Comparison of ENCODE assay signal across 13 cellular contexts in the genomic region with DNA sequence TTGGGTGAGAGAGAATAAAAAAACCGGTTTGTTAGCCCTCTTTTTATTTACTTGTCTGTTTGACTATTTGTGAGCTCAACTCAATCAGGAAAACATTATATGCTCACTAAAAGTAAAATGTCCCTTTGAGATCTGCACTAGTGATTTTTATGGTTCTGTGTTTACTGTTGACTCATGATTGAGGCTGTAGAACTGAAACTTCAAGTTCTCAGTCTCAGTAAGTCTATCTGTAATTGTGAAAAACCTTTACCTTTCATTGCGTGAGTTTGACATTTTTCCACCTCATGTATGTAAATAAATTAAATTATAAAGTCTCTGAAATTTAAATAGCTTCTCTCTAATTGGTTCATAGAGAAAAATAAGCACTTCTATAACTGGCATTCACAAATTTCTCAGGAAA. TPM values are rescaled to one million over a fixed set of nuclear protein-coding genes. Genes with fewer than 3 reads are reported as not detected.
DNase-seq lines count a peak whose midpoint lies in the region; ATAC-seq and TF ChIP-seq lines count a peak whose summit lies in the region.
"Had no signal": no experiment of that assay in that cellular context is flagged by ENCODE, and none has a peak within 500 bp of the region (broad histone marks: within the 10 kb centered on the region; RNA-seq: fewer than 3 reads in every experiment).

No MANE protein-coding gene starts in this region.

- TF ChIP-seq POLR2A in transverse colon (IDR thresholded peaks at IDR 0.05): no peak

- TF ChIP-seq EP300 in transverse colon (IDR thresholded peaks at IDR 0.05; ENCODE audit: low read depth): no peak

- H3K4me1 ChIP-seq in A673 (ENCODE audit: insufficient read depth, low read length, poor library complexity, severe bottlenecking): no peaks in the 10 kb centered on the region
- peaks cover 0 to 14% (median 6%) of the 10 kb centered on the region in 4 donors for H3K4me1 ChIP-seq in transverse colon
- H3K4me1 ChIP-seq: psoas muscle had no signal

- H3K4me3 Mint-ChIP-seq in chondrocyte (ENCODE audit: unreplicated experiment): no peak overlapping the region
- H3K4me3 Mint-ChIP-seq: activated B cell treated with CpG ODN at 0.5 μM for 24 hours had no signal

- POLR2A ChIA-PET in GM10248 (lab: Yijun Ruan, JAX) (no interaction called here), A673 (lab: Charles Lee; ENCODE audit: low non-redundant PET) (interaction anchor here (0.6 kb wide), 1 partner anchor 871 kb away, joined by 5 read pairs; no protein-coding TSS in a partner anchor)

- no peak overlapping the region for H3K4me3 ChIP-seq in A673 (ENCODE audit: low read depth, low read length, poor library complexity, severe bottlenecking)
- H3K4me3 ChIP-seq in transverse colon: no peak overlapping the region
- H3K4me3 ChIP-seq: psoas muscle had no signal

- DNase-seq in GM10248 (ENCODE audit: extremely low spot score) (peak; percentile 57), A673 (ENCODE audit: low spot score) (no peak), NCI-H1436 treated with DMSO at 0.1 percent for 48 hours (lab: John Stamatoyannopoulos, UW) (no peak), transverse colon (no peak), chondrocyte (ENCODE audit: low spot score) (no peak)
- DNase-seq: activated B cell treated with CpG ODN at 0.5 μM for 24 hours, NCI-H1417 treated with DMSO at 0.1 percent for 48 hours, psoas muscle had no signal

- H3K36me3 ChIP-seq in A673 (ENCODE audit: insufficient read depth, low read length, poor library complexity, severe bottlenecking): no peaks in the 10 kb centered on the region
- no peaks in the 10 kb centered on the region for H3K36me3 ChIP-seq in transverse colon

- peak; percentile 99 for ATAC-seq in GM19043 (IDR thresholded peaks at IDR 0.05; ENCODE audit: low read depth, unreplicated experiment)
- ATAC-seq in HG02623 (IDR thresholded peaks at IDR 0.05; ENCODE audit: unreplicated experiment): peak; percentile 98
- ATAC-seq in HG03432 (IDR thresholded peaks at IDR 0.05; ENCODE audit: unreplicated experiment): peak; percentile 99
- ATAC-seq: psoas muscle had no signal

- TF ChIP-seq CTCF in GM10248 (IDR thresholded peaks at IDR 0.05; ENCODE audit: control extremely low read depth, extremely low read depth, low read depth, missing control alignments) (no peak), A673 (conservative IDR thresholded peaks at IDR 0.05; ENCODE audit: low read depth, low read length) (no peak), transverse colon (IDR thresholded peaks at IDR 0.05) (no peak), chondrocyte (IDR thresholded peaks at IDR 0.05) (no peak)

- no peaks in the 10 kb centered on the region for H3K9me3 ChIP-seq in A673 (ENCODE audit: low read depth, low read length, poor library complexity, severe bottlenecking)
- no peaks in the 10 kb centered on the region for H3K9me3 ChIP-seq in transverse colon
- H3K9me3 ChIP-seq: psoas muscle had no signal

- H3K27me3 Mint-ChIP-seq in chondrocyte (ENCODE audit: low read depth): no peaks in the 10 kb centered on the region

- no peaks in the 10 kb centered on the region for H3K36me3 Mint-ChIP-seq in chondrocyte (ENCODE audit: low read depth)

- peaks cover 11% of the 10 kb centered on the region for H3K9me3 Mint-ChIP-seq in chondrocyte (ENCODE audit: low read depth)

- CTCF ChIA-PET in GM10248 (lab: Yijun Ruan, JAX) (interaction anchor here (0.5 to 2.2 kb wide), 2 partner anchors 10 to 692 kb away, joined by 3 to 9 read pairs; no protein-coding TSS in a partner anchor), A673 (lab: Charles Lee) (no interaction called here)

- in situ Hi-C loops in transverse colon (cut with MboI; ENCODE audit: low pct_ligation_motif_present in 1 of 4, low pct_unique_long_range_greater_than_20kb in 1 of 4, low sequenced_read_pairs in 3 of 4): no loop called here

- H3K27me3 ChIP-seq in A673 (replicated peaks; ENCODE audit: insufficient read depth, low read depth, low read length, poor library complexity): no peaks in the 10 kb centered on the region
- H3K27me3 ChIP-seq in transverse colon: no peaks in the 10 kb centered on the region

- no peak overlapping the region for H3K27ac Mint-ChIP-seq in chondrocyte (ENCODE audit: unreplicated experiment)
- H3K27ac Mint-ChIP-seq: activated B cell treated with CpG ODN at 0.5 μM for 24 hours; activated naive CD4-positive, alpha-beta T cell treated with anti-CD3 and anti-CD28 coated beads, Interleukin-2, amount 50 U/mL, for 72 hours had no signal

- H3K4me1 Mint-ChIP-seq in chondrocyte (ENCODE audit: low read depth): no peaks in the 10 kb centered on the region
- H3K4me1 Mint-ChIP-seq: activated B cell treated with CpG ODN at 0.5 μM for 24 hours had no signal

- WGBS in transverse colon (ENCODE audit: low coverage in 1 of 2), 2 donors: 37 to 48% methylated on average over 2 of the region's 2 CpGs

- no peak overlapping the region for H3K27ac ChIP-seq in A673 (ENCODE audit: low read depth, low read length, poor library complexity, severe bottlenecking)
- H3K27ac ChIP-seq in transverse colon: no peak overlapping the region
- H3K27ac ChIP-seq: HL-60, psoas muscle had no signal

- intact Hi-C loops in A673 (cut with micrococcal nuclease; ENCODE audit: unreplicated experiment) (no loop called here), transverse colon (cut with DNase I; ENCODE audit: low total_unique reads) (no loop called here)

- BruUV-seq in A673 (replicated peaks; lab: Mats Ljungman, UMichigan): no TSS peak

RNA-seq across cellular contexts. Expression of a gene that starts 17.0 kb away (rescaled TPM):
- 17.0 and 19.6 TPM in 2 replicates for total RNA-seq in A673 (2021)
- 10 to 100 TPM; 21.7 to 73.7 (median 63.3) TPM for total RNA-seq in transverse colon
- total RNA-seq in chondrocyte: 10.9 to 13.8 TPM (median 12.6 TPM) in 3 replicates
